In the genomic region with DNA sequence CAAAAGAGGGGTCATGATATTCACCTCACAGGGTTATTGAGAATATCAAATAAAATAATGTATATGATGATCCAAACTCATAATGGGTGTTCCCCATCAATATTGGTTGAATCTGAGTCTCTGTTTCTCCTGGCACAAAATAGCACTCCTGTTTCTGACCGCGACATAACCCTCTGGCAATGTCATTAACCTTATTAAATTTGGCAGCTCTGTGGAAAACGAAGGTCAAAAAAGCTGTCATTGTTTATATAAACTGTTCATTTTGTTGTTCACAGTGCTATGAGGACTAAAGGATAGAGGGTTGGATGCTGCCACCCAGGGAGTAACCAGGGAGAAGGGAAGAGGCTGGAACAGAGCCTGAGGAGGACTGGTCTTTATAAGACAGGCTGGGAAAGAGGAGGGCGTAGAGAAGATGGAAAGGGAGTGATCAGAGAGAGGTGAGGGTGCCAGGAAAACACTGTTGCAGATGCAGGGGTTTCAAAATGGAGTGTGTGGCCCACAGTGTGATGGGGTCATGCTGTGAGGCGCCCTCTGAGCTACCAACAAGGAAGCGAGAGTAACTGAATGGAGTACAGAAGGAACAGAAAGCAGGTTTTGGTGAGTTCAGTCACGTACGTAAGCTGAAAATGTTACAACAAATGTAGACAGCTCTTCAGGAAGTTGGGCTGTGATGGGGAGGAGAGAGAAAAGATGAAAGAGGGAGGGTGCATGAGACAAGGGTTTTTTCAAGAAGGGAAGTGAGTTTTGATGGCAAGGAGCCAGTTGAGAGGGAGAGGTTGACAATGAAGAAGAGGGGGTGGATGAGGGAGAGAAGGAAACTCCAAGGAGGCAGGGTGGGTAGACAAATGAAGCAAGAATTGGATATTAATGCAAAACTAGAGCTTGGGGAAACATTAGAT, we compare ENCODE assay signal across 8 cellular contexts.
DNase-seq lines count a peak whose midpoint lies in the region; ATAC-seq lines count a peak whose summit lies in the region.

No MANE protein-coding gene starts in this region.

- H3K36me3 ChIP-seq in CD4-positive, alpha-beta memory T cell (ENCODE audit: insufficient read depth, low read length) = no peaks in the 10 kb centered on the region

- H3K9me3 ChIP-seq in CD4-positive, alpha-beta memory T cell (ENCODE audit: control insufficient read depth in 1 of 2, low read length in 2 of 2) = no peaks in the 10 kb centered on the region

- peaks cover 0 to 2% (median 0%) of the 10 kb centered on the region in 8 donors for H3K9me3 Mint-ChIP-seq in CD4-positive, alpha-beta memory T cell
- peaks cover 13% of the 10 kb centered on the region for H3K9me3 Mint-ChIP-seq in activated CD4-positive, alpha-beta T cell treated with anti-CD3 and anti-CD28 coated beads, Interleukin-2, amount 10 ng/mL, durations not matched to agents 24 days and 14 days
- H3K9me3 Mint-ChIP-seq in naive B cell = no peaks in the 10 kb centered on the region

- peak overlapping the region; percentile 47 to 87 (median 82) for H3K4me3 Mint-ChIP-seq in CD4-positive, alpha-beta memory T cell
- H3K4me3 Mint-ChIP-seq in activated CD4-positive, alpha-beta T cell treated with anti-CD3 and anti-CD28 coated beads, Interleukin-2, amount 10 ng/mL, durations not matched to agents 24 days and 14 days = peak overlapping the region; percentile 65
- H3K4me3 Mint-ChIP-seq in naive B cell = peak overlapping the region; percentile 0 to 79 (median 22)

- H3K4me1 ChIP-seq in CD4-positive, alpha-beta memory T cell (ENCODE audit: insufficient read depth, low read length) = peaks cover 46% of the 10 kb centered on the region

- intact Hi-C loops in CD4-positive, alpha-beta memory T cell (cut with micrococcal nuclease) = loop anchor here (2.0 kb wide), 2 partner anchors 21 to 33 kb away; no protein-coding TSS in a partner anchor
- intact Hi-C loops in activated CD4-positive, alpha-beta T cell treated with anti-CD3 and anti-CD28 coated beads, Interleukin-2, amount 10 ng/mL, durations not matched to agents 24 days and 14 days (cut with micrococcal nuclease) = loop anchor here (1.0 kb wide), 2 partner anchors 9 to 27 kb away; no protein-coding TSS in a partner anchor
- intact Hi-C loops in left colon (cut with DNase I, micrococcal nuclease) = no loop called here

- peaks cover 25 to 55% (median 29%) of the 10 kb centered on the region in 4 donors for H3K4me1 Mint-ChIP-seq in CD4-positive, alpha-beta memory T cell
- peaks cover 50% of the 10 kb centered on the region for H3K4me1 Mint-ChIP-seq in activated CD4-positive, alpha-beta T cell treated with anti-CD3 and anti-CD28 coated beads, Interleukin-2, amount 10 ng/mL, durations not matched to agents 24 days and 14 days
- H3K4me1 Mint-ChIP-seq in naive B cell = peaks cover 15 to 33% (median 18%) of the 10 kb centered on the region in 3 donors

- H3K36me3 Mint-ChIP-seq in CD4-positive, alpha-beta memory T cell = no peaks in the 10 kb centered on the region
- H3K36me3 Mint-ChIP-seq in activated CD4-positive, alpha-beta T cell treated with anti-CD3 and anti-CD28 coated beads, Interleukin-2, amount 10 ng/mL, durations not matched to agents 24 days and 14 days (ENCODE audit: low read depth) = peaks cover 17% of the 10 kb centered on the region
- H3K36me3 Mint-ChIP-seq in naive B cell = no peaks in the 10 kb centered on the region

- peak overlapping the region in 1 of 2 donors; percentile 31 for H3K4me3 ChIP-seq in CD4-positive, alpha-beta memory T cell (ENCODE audit: low read length in 2 of 2)

- H3K27ac ChIP-seq in CD4-positive, alpha-beta memory T cell (ENCODE audit: low read depth, low read length) = peak overlapping the region; percentile 73

- H3K27ac Mint-ChIP-seq in CD4-positive, alpha-beta memory T cell = peak overlapping the region; percentile 63 to 99 (median 98)
- H3K27ac Mint-ChIP-seq in activated CD4-positive, alpha-beta T cell treated with anti-CD3 and anti-CD28 coated beads, Interleukin-2, amount 10 ng/mL, durations not matched to agents 24 days and 14 days = peak overlapping the region; percentile 94
- H3K27ac Mint-ChIP-seq in naive B cell = peak overlapping the region; percentile 51 to 95 (median 90)

- no peaks in the 10 kb centered on the region for H3K27me3 Mint-ChIP-seq in CD4-positive, alpha-beta memory T cell
- H3K27me3 Mint-ChIP-seq in activated CD4-positive, alpha-beta T cell treated with anti-CD3 and anti-CD28 coated beads, Interleukin-2, amount 10 ng/mL, durations not matched to agents 24 days and 14 days = no peaks in the 10 kb centered on the region
- H3K27me3 Mint-ChIP-seq in naive B cell = no peaks in the 10 kb centered on the region

- H3K27me3 ChIP-seq in CD4-positive, alpha-beta memory T cell (ENCODE audit: insufficient read depth, low read length) = no peaks in the 10 kb centered on the region

- CTCF ChIA-PET in CD4-positive, alpha-beta memory T cell (lab: Charles Lee; ENCODE audit: partially characterized antibody) = interaction anchor here (0.6 to 6.1 kb wide), 12 partner anchors 11 to 481 kb away, joined by 3 to 49 read pairs (median 5); no protein-coding TSS in a partner anchor

- POLR2A ChIA-PET in CD4-positive, alpha-beta memory T cell (lab: Charles Lee; ENCODE audit: partially characterized antibody) = interaction anchor here (0.5 to 10.4 kb wide), 15 partner anchors 10 to 479 kb away, joined by 3 to 118 read pairs (median 6); a partner anchor contains a TSS

- DNase-seq in CD4-positive, alpha-beta memory T cell = peak; percentile 80 to 88 (median 85)
- DNase-seq in activated CD4-positive, alpha-beta T cell treated with anti-CD3 and anti-CD28 coated beads, Interleukin-2, amount 10 ng/mL, durations not matched to agents 24 days and 14 days = peak; percentile 87
- peak; percentile 77 for DNase-seq in naive B cell
- DNase-seq in NCI-H2081 treated with DMSO at 0.1 percent for 48 hours (lab: John Stamatoyannopoulos, UW) = no peak
- no peak for DNase-seq in NCI-H526 (lab: John Stamatoyannopoulos, UW)
- DNase-seq in left colon = no peak

- peak; percentile 94 for ATAC-seq in GM19328 (IDR thresholded peaks at IDR 0.05; ENCODE audit: unreplicated experiment)
- peak; percentile 91 for ATAC-seq in HG03342 (IDR thresholded peaks at IDR 0.05; ENCODE audit: unreplicated experiment)
- ATAC-seq in naive B cell (ENCODE audit: low read depth in 2 of 2) = peak; percentile 98
- no peak for ATAC-seq in left colon

Comparison
In these comparisons a context has a peak if more than half of its experiments do, and no peak if none do; other contexts are left out.
1. DNase-seq: peak in CD4-positive, alpha-beta memory T cell (5 of 5), activated CD4-positive, alpha-beta T cell treated with anti-CD3 and anti-CD28 coated beads, Interleukin-2, amount 10 ng/mL, durations not matched to agents 24 days and 14 days (single experiment) and naive B cell (single experiment); none in NCI-H2081 treated with DMSO at 0.1 percent for 48 hours (single experiment), NCI-H526 (0 of 2) and left colon (0 of 2).
2. H3K4me3 Mint-ChIP-seq: peak in every context shown above with its lines; median percentile 82 in CD4-positive, alpha-beta memory T cell; 65 in activated CD4-positive, alpha-beta T cell treated with anti-CD3 and anti-CD28 coated beads, Interleukin-2, amount 10 ng/mL, durations not matched to agents 24 days and 14 days; 22 in naive B cell.
3. intact Hi-C loops: an anchor here in CD4-positive, alpha-beta memory T cell (2.0 kb wide) and activated CD4-positive, alpha-beta T cell treated with anti-CD3 and anti-CD28 coated beads, Interleukin-2, amount 10 ng/mL, durations not matched to agents 24 days and 14 days (1.0 kb wide); none called in left colon.
4. Peak in every context shown above with its lines, with median percentiles within 50 percentile points of each other: H3K27ac Mint-ChIP-seq.